18 cellular contexts compared by ENCODE assay signal in genomic region chr3:106827515-106828213, GRCh38.
DNase-seq lines count a peak whose midpoint lies in the region; ATAC-seq and TF ChIP-seq lines count a peak whose summit lies in the region.
"Had no signal": no experiment of that assay in that cellular context is flagged by ENCODE, and none has a peak within 500 bp of the region (broad histone marks: within the 10 kb centered on the region; RNA-seq: fewer than 3 reads in every experiment).

No MANE protein-coding gene starts in this region.

- CTCF ChIA-PET in PC-9 (lab: Charles Lee): no interaction called here

- intact Hi-C loops in PC-9 (cut with micrococcal nuclease; ENCODE audit: unreplicated experiment): no loop called here
- intact Hi-C loops in activated T-helper 1 cell treated with anti-CD3 and anti-CD28 coated beads, Interleukin-12 subunit alpha, Interleukin-12 subunit beta, Interleukin-2, Interleukin-4 antibody, amounts not matched to agents 30 ng/mL and 10 ng/mL and 1 ng/mL, durations not matched to agents 14 hours and 24 hours and 36 hours (cut with micrococcal nuclease): no loop called here

- H3K79me2 ChIP-seq in GM23248 (ENCODE audit: insufficient read depth) (no peaks in the 10 kb centered on the region), PC-9 (ENCODE audit: low read depth) (no peaks in the 10 kb centered on the region), osteoblast (ENCODE audit: insufficient read depth, low read length) (peaks cover 53% of the 10 kb centered on the region)

- H3K4me1 ChIP-seq in GM23248 (ENCODE audit: insufficient read depth) (peaks cover 42% of the 10 kb centered on the region), PC-9 (replicated peaks; ENCODE audit: insufficient read depth) (no peaks in the 10 kb centered on the region), osteoblast (ENCODE audit: insufficient read depth, low read length) (peaks cover 62% of the 10 kb centered on the region)

- H3K27me3 Mint-ChIP-seq in activated T-helper 1 cell treated with anti-CD3 and anti-CD28 coated beads, Interleukin-12 subunit alpha, Interleukin-12 subunit beta, Interleukin-2, Interleukin-4 antibody, amounts not matched to agents 30 ng/mL and 10 ng/mL and 1 ng/mL, durations not matched to agents 14 hours and 24 hours and 36 hours (ENCODE audit: insufficient read depth): peaks cover 5% of the 10 kb centered on the region
- H3K27me3 Mint-ChIP-seq: activated naive CD8-positive, alpha-beta T cell had no signal

- WGBS in GM23248 (ENCODE audit: low coverage in 1 of 2, low lambda C conversion rate in 2 of 2, missing lambda C conversion rate in 2 of 2), 2 experiments: 79 to 88% methylated on average over 5 of the region's 5 CpGs

- H3K4me3 Mint-ChIP-seq in activated T-helper 1 cell treated with anti-CD3 and anti-CD28 coated beads, Interleukin-12 subunit alpha, Interleukin-12 subunit beta, Interleukin-2, Interleukin-4 antibody, amounts not matched to agents 30 ng/mL and 10 ng/mL and 1 ng/mL, durations not matched to agents 14 hours and 24 hours and 36 hours: no peak overlapping the region
- H3K4me3 Mint-ChIP-seq: activated naive CD8-positive, alpha-beta T cell; CD8-positive, alpha-beta T cell; nephron progenitor cell had no signal

- H3K4me3 ChIP-seq in GM23248: no peak overlapping the region
- H3K4me3 ChIP-seq in PC-9: no peak overlapping the region
- H3K4me3 ChIP-seq in epithelial cell of esophagus (ENCODE audit: low read length): no peak overlapping the region
- H3K4me3 ChIP-seq in osteoblast (ENCODE audit: insufficient read depth, low read length): no peak overlapping the region
- H3K4me3 ChIP-seq: coronary artery, left ventricle myocardium inferior, tibial nerve had no signal

- ATAC-seq in HG03460 (IDR thresholded peaks at IDR 0.05; ENCODE audit: unreplicated experiment) (no peak), HG02973 (IDR thresholded peaks at IDR 0.05; ENCODE audit: unreplicated experiment) (no peak)
- ATAC-seq: right cardiac atrium had no signal

- POLR2A ChIA-PET in PC-9 (lab: Charles Lee; ENCODE audit: unreplicated experiment): no interaction called here

- no peaks in the 10 kb centered on the region for H4K20me1 ChIP-seq in GM23248 (ENCODE audit: insufficient read depth)
- H4K20me1 ChIP-seq in PC-9 (ENCODE audit: insufficient read depth): no peaks in the 10 kb centered on the region
- no peaks in the 10 kb centered on the region for H4K20me1 ChIP-seq in osteoblast (ENCODE audit: insufficient read depth, low read length)

- H3K9me3 Mint-ChIP-seq in activated T-helper 1 cell treated with anti-CD3 and anti-CD28 coated beads, Interleukin-12 subunit alpha, Interleukin-12 subunit beta, Interleukin-2, Interleukin-4 antibody, amounts not matched to agents 30 ng/mL and 10 ng/mL and 1 ng/mL, durations not matched to agents 14 hours and 24 hours and 36 hours: peaks cover 15% of the 10 kb centered on the region

- TF ChIP-seq CTCF in PC-9 (conservative IDR thresholded peaks at IDR 0.05): no peak
- no peak for TF ChIP-seq CTCF in epithelial cell of esophagus (IDR thresholded peaks at IDR 0.05; ENCODE audit: insufficient read depth, low read depth, low read length, missing control alignments)
- no peak for TF ChIP-seq CTCF in osteoblast (IDR thresholded peaks at IDR 0.05; ENCODE audit: extremely low read depth, low read depth, low read length)

- no peaks in the 10 kb centered on the region for H3K36me3 Mint-ChIP-seq in activated T-helper 1 cell treated with anti-CD3 and anti-CD28 coated beads, Interleukin-12 subunit alpha, Interleukin-12 subunit beta, Interleukin-2, Interleukin-4 antibody, amounts not matched to agents 30 ng/mL and 10 ng/mL and 1 ng/mL, durations not matched to agents 14 hours and 24 hours and 36 hours (ENCODE audit: low read depth)
- H3K36me3 Mint-ChIP-seq: activated naive CD8-positive, alpha-beta T cell; CD8-positive, alpha-beta T cell had no signal

- H3F3A ChIP-seq in GM23248 (ENCODE audit: insufficient read depth) (peaks cover 25% of the 10 kb centered on the region), PC-9 (ENCODE audit: insufficient read depth, low read depth) (no peaks in the 10 kb centered on the region)

- in situ Hi-C loops in GM23248 (cut with MboI): no loop called here

- no peak overlapping the region for H3K27ac Mint-ChIP-seq in activated T-helper 1 cell treated with anti-CD3 and anti-CD28 coated beads, Interleukin-12 subunit alpha, Interleukin-12 subunit beta, Interleukin-2, Interleukin-4 antibody, amounts not matched to agents 30 ng/mL and 10 ng/mL and 1 ng/mL, durations not matched to agents 14 hours and 24 hours and 36 hours
- H3K27ac Mint-ChIP-seq: activated naive CD8-positive, alpha-beta T cell; CD8-positive, alpha-beta T cell had no signal

- H3K9ac ChIP-seq in GM23248: no peak overlapping the region

- peak overlapping the region; percentile 63 for H2AFZ ChIP-seq in GM23248
- H2AFZ ChIP-seq in PC-9: 0 out of 2 replicates have a peak overlapping the region, but pooled peaks have one; percentile 4
- no peak overlapping the region for H2AFZ ChIP-seq in osteoblast (ENCODE audit: low read length)

- H3K9me2 ChIP-seq in GM23248 (ENCODE audit: insufficient read depth): no peaks in the 10 kb centered on the region
- no peaks in the 10 kb centered on the region; the same call in 1 of the 2 replicates for H3K9me2 ChIP-seq in PC-9 (ENCODE audit: insufficient read depth)

- no peaks in the 10 kb centered on the region for H3K36me3 ChIP-seq in GM23248 (ENCODE audit: low read depth)
- no peaks in the 10 kb centered on the region for H3K36me3 ChIP-seq in PC-9 (ENCODE audit: low read depth)
- peaks cover 21% of the 10 kb centered on the region for H3K36me3 ChIP-seq in osteoblast (ENCODE audit: insufficient read depth, low read length)
- H3K36me3 ChIP-seq: left ventricle myocardium inferior had no signal

- H3K27ac ChIP-seq in GM23248 (no peak overlapping the region), PC-9 (no peak overlapping the region), osteoblast (ENCODE audit: low read depth, low read length) (peak overlapping the region; percentile 84)
- H3K27ac ChIP-seq: coronary artery, left ventricle myocardium inferior had no signal

- H3K9me3 ChIP-seq in GM23248 (ENCODE audit: low read depth) (no peaks in the 10 kb centered on the region), PC-9 (ENCODE audit: insufficient read depth, low read depth) (peaks cover 8% of the 10 kb centered on the region; the same call in 1 of the 2 replicates), osteoblast (ENCODE audit: low read depth, low read length) (peaks cover 7% of the 10 kb centered on the region)

- DNase-seq in GM23248 (peak; percentile 33), PC-9 (no peak), epithelial cell of esophagus (ENCODE audit: low read depth) (peak; percentile 81), osteoblast (ENCODE audit: insufficient read length, low spot score, missing footprints) (no peak), UCSD-AML1 (lab: John Stamatoyannopoulos, UW; ENCODE audit: unreplicated experiment) (no peak)
- no peak for DNase-seq in activated T-helper 1 cell treated with anti-CD3 and anti-CD28 coated beads, Interleukin-12 subunit alpha, Interleukin-12 subunit beta, Interleukin-2, Interleukin-4 antibody, amounts not matched to agents 30 ng/mL and 10 ng/mL and 1 ng/mL, durations not matched to agents 14 hours and 24 hours and 36 hours (ENCODE audit: low spot score)
- DNase-seq: CD8-positive, alpha-beta T cell; hippocampal formation; left ventricle myocardium inferior; NCI-H345; nephron progenitor cell; right cardiac atrium; stimulated activated CD4-positive, alpha-beta T cell treated with anti-CD3 and anti-CD28 coated beads, Interleukin-4, amount 100 ng/mL, for 1 hour had no signal

- H3K27me3 ChIP-seq in GM23248 (replicated peaks; ENCODE audit: insufficient read depth): no peaks in the 10 kb centered on the region
- H3K27me3 ChIP-seq in PC-9 (ENCODE audit: insufficient read depth, low read depth): no peaks in the 10 kb centered on the region
- H3K27me3 ChIP-seq in osteoblast (ENCODE audit: insufficient read depth, low read length): no peaks in the 10 kb centered on the region
- H3K27me3 ChIP-seq: tibial nerve had no signal

- no TSS peak for BruUV-seq in PC-9 (replicated peaks; lab: Mats Ljungman, UMichigan)

- no peak overlapping the region for H3K4me2 ChIP-seq in GM23248 (ENCODE audit: unreplicated experiment)
- H3K4me2 ChIP-seq in PC-9: no peak overlapping the region
- peak overlapping the region; percentile 15 for H3K4me2 ChIP-seq in osteoblast (ENCODE audit: insufficient read depth, low read length)

- peaks cover 5% of the 10 kb centered on the region for H3K4me1 Mint-ChIP-seq in activated T-helper 1 cell treated with anti-CD3 and anti-CD28 coated beads, Interleukin-12 subunit alpha, Interleukin-12 subunit beta, Interleukin-2, Interleukin-4 antibody, amounts not matched to agents 30 ng/mL and 10 ng/mL and 1 ng/mL, durations not matched to agents 14 hours and 24 hours and 36 hours (ENCODE audit: low read depth)

Comparison
In these comparisons a context has a peak if more than half of its experiments do, and no peak if none do; other contexts are left out.
1. DNase-seq: peak in GM23248 (single experiment) and epithelial cell of esophagus (single experiment); none in PC-9 (0 of 2), osteoblast (single experiment), UCSD-AML1 (single experiment) and activated T-helper 1 cell treated with anti-CD3 and anti-CD28 coated beads, Interleukin-12 subunit alpha, Interleukin-12 subunit beta, Interleukin-2, Interleukin-4 antibody, amounts not matched to agents 30 ng/mL and 10 ng/mL and 1 ng/mL, durations not matched to agents 14 hours and 24 hours and 36 hours (single experiment).